ENCODE assay signal across 21 cellular contexts in the genomic region with DNA sequence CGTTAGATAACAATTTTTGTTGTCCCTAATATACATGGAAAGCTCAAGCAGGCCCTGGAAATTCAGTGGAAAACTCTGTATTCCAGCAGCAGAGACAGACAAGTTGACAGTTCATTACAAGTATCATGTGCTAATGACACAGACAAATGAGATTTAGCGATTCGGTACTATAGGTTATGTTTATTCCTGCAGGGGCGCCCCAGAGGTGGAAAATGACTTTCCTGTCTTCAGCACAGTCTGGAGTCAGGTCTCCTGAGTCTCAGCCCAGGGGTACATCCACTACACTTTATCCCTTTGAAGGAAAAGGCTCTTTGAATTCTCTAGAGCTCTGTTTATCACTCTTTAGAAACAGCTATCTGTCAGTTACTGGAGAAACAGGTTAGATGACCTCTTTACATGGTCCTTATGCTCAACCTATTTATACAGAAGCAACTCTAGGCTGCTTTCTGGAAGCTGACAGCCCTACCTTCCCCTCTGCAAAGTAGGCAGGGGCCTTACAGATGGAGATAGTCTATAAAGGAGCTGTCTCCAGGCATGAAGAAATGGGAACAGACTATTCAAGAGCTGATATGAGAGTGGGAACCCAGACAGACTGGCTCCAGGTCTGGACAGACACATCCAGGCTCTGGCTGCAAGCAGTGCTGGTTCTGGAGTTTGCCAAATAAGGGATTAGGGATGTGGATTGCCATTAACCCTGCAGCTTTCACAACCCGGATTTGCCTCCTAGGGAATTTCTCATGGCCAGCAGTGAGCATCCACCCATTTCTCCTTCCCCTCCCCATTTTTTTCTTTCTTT. TPM values are rescaled to one million over a fixed set of nuclear protein-coding genes. Genes with fewer than 3 reads are reported as not detected.
DNase-seq lines count a peak whose midpoint lies in the region; ATAC-seq, FAIRE-seq and TF ChIP-seq lines count a peak whose summit lies in the region.
"Had no signal": no experiment of that assay in that cellular context is flagged by ENCODE, and none has a peak within 500 bp of the region (broad histone marks: within the 10 kb centered on the region; RNA-seq: fewer than 3 reads in every experiment).

No MANE protein-coding gene starts in this region.

- TF ChIP-seq CTCF in HepG2 (CRISPR knock-in tag; IDR thresholded peaks at IDR 0.05), result no peak
- TF ChIP-seq CTCF in right lobe of liver (IDR thresholded peaks at IDR 0.05), result no peak
- TF ChIP-seq CTCF in VCaP (conservative IDR thresholded peaks at IDR 0.05), result peak; percentile 39
- peak; percentile 19 for TF ChIP-seq CTCF in foreskin keratinocyte (conservative IDR thresholded peaks at IDR 0.05)
- TF ChIP-seq CTCF in upper lobe of right lung (IDR thresholded peaks at IDR 0.05), result no peak

- H3K4me1 ChIP-seq in HepG2 (ENCODE audit: insufficient read depth, low read length) (peaks cover 49% of the 10 kb centered on the region), right lobe of liver (peaks cover 0 to 10% (median 4%) of the 10 kb centered on the region in 4 donors), foreskin keratinocyte (no peaks in the 10 kb centered on the region), upper lobe of right lung (no peaks in the 10 kb centered on the region)

- H3K36me3 ChIP-seq in HepG2 (replicated peaks in 1 of 2; ENCODE audit: control insufficient read depth in 1 of 2, insufficient read depth in 2 of 2, low read length in 2 of 2), result no peaks in the 10 kb centered on the region
- no peaks in the 10 kb centered on the region for H3K36me3 ChIP-seq in right lobe of liver
- no peaks in the 10 kb centered on the region for H3K36me3 ChIP-seq in upper lobe of right lung

- peaks cover 3 to 17% (median 9%) of the 10 kb centered on the region in 3 donors for H3K27me3 Mint-ChIP-seq in immature natural killer cell (ENCODE audit: low read depth in 3 of 3)

- DNase-seq in HepG2 (ENCODE audit: low spot score), result no peak
- DNase-seq in right lobe of liver, result no peak
- no peak for DNase-seq in foreskin keratinocyte
- no peak for DNase-seq in immature natural killer cell
- DNase-seq in upper lobe of right lung, result no peak
- DNase-seq in HTR-8/SVneo (ENCODE audit: insufficient read length, low spot score), result no peak
- DNase-seq: CD4-positive, alpha-beta T cell; COR-L47; DND-41; MM.1S; NCI-H1092; NCI-H1436; NCI-H187 treated with DMSO at 0.1 percent for 48 hours; NCI-H226; NCI-H510A treated with DMSO at 0.1 percent for 48 hours; OCI-M1; Right ventricle myocardium superior had no signal

- H3K9me3 ChIP-seq in HepG2 (ENCODE audit: low read length), result peaks cover 4% of the 10 kb centered on the region; the same call in 1 of the 2 replicates
- no peaks in the 10 kb centered on the region for H3K9me3 ChIP-seq in right lobe of liver
- H3K9me3 ChIP-seq in upper lobe of right lung, result no peaks in the 10 kb centered on the region

- H3K27ac ChIP-seq in HepG2 (ENCODE audit: extremely low read length, insufficient read depth, low read length) (no peak overlapping the region), right lobe of liver (no peak overlapping the region), VCaP (peak overlapping the region; percentile 62), foreskin keratinocyte (no peak overlapping the region), upper lobe of right lung (no peak overlapping the region)

- H2AFZ ChIP-seq in HepG2 (ENCODE audit: low read length), result no peak overlapping the region

- no peaks in the 10 kb centered on the region for H3K4me1 Mint-ChIP-seq in immature natural killer cell

- FAIRE-seq in HepG2 (lab: Jason Lieb, UNC) (no peak), HTR-8/SVneo (lab: Jason Lieb, UNC) (no peak)
- FAIRE-seq: GM12878, H1 had no signal

- H3K36me3 Mint-ChIP-seq in immature natural killer cell, result no peaks in the 10 kb centered on the region

- no peak overlapping the region for H3K4me2 ChIP-seq in HepG2 (ENCODE audit: low read depth, low read length)

- H3K27ac Mint-ChIP-seq in immature natural killer cell, result no peak overlapping the region
- H3K27ac Mint-ChIP-seq: CD4-positive, alpha-beta T cell had no signal

- TF ChIP-seq POLR2A in HepG2 (IDR thresholded peaks at IDR 0.05; ENCODE audit: insufficient read depth in 1 of 2, low read depth in 2 of 2, low read length in 2 of 2), result no peak
- TF ChIP-seq POLR2A in right lobe of liver (IDR thresholded peaks at IDR 0.05), result no peak

- no peak overlapping the region for H3K4me3 Mint-ChIP-seq in immature natural killer cell
- H3K4me3 Mint-ChIP-seq: CD4-positive, alpha-beta T cell had no signal

- ATAC-seq in HepG2, result no peak
- no peak for ATAC-seq in right lobe of liver
- no peak for ATAC-seq in foreskin keratinocyte
- no peak for ATAC-seq in activated CD4-positive, CD25-positive, alpha-beta regulatory T cell treated with anti-CD3 and anti-CD28 coated beads, Interleukin-2, amount 50 U/mL, for 24 hours
- no peak for ATAC-seq in upper lobe of right lung
- ATAC-seq: GM12878 had no signal

- BruUV-seq in HepG2 (replicated peaks; lab: Mats Ljungman, UMichigan), result no TSS peak

- WGBS in HepG2 (ENCODE audit: low lambda C conversion rate), result 5% methylated on average over 5 of the region's 5 CpGs
- WGBS in right lobe of liver (ENCODE audit: insufficient coverage, low coverage, low lambda C conversion rate, missing lambda C conversion rate), result 82% methylated on average over 3 of the region's 5 CpGs

- H3K27me3 ChIP-seq in HepG2 (ENCODE audit: control insufficient read depth in 1 of 2, insufficient read depth in 2 of 2, low read length in 2 of 2), result no peaks in the 10 kb centered on the region; a peak in 3 of 5 replicates
- no peaks in the 10 kb centered on the region for H3K27me3 ChIP-seq in right lobe of liver
- peaks cover 14% of the 10 kb centered on the region for H3K27me3 ChIP-seq in foreskin keratinocyte
- H3K27me3 ChIP-seq in upper lobe of right lung, result no peaks in the 10 kb centered on the region

- TF ChIP-seq EP300 in HepG2 (IDR thresholded peaks at IDR 0.05; ENCODE audit: low read depth in 2 of 2, low read length in 2 of 2), result no peak
- no peak for TF ChIP-seq EP300 in HepG2 (CRISPR knock-in tag; IDR thresholded peaks at IDR 0.05; ENCODE audit: borderline replicate concordance)

- no peak overlapping the region for H3K4me3 ChIP-seq in HepG2 (replicated peaks in 1 of 3; ENCODE audit: insufficient read depth in 1 of 3, low read depth in 2 of 3, low read length in 3 of 3)
- H3K4me3 ChIP-seq in right lobe of liver, result no peak overlapping the region
- H3K4me3 ChIP-seq in upper lobe of right lung, result no peak overlapping the region
- H3K4me3 ChIP-seq: GM12878 had no signal

- peaks cover 0 to 5% (median 0%) of the 10 kb centered on the region in 6 donors for H3K9me3 Mint-ChIP-seq in immature natural killer cell

- no peaks in the 10 kb centered on the region for H4K20me1 ChIP-seq in HepG2 (ENCODE audit: insufficient read depth, low read length)

- H3K9ac ChIP-seq in HepG2 (ENCODE audit: insufficient read depth, low read depth, low read length), result no peak overlapping the region

- CTCF ChIA-PET in HepG2 (lab: Yijun Ruan, JAX; ENCODE audit: low intra/inter-chr PET ratio, low total read pairs), result no interaction called here

- intact Hi-C loops in HepG2 (cut with micrococcal nuclease; ENCODE audit: unreplicated experiment) (no loop called here), right lobe of liver (cut with DNase I) (no loop called here), upper lobe of right lung (cut with DNase I) (no loop called here)

- POLR2A ChIA-PET in HepG2 (lab: Yijun Ruan, JAX), result no interaction called here

- in situ Hi-C loops in HepG2 (cut with HindIII; ENCODE audit: extremely low pct_ligation_motif_present, low pct_unique_long_range_greater_than_20kb), result no loop called here

- no peak for TF ChIP-seq RAD21 in HepG2 (CRISPR knock-in tag; IDR thresholded peaks at IDR 0.05)

- H3K79me2 ChIP-seq in HepG2 (ENCODE audit: insufficient read depth, low read length), result no peaks in the 10 kb centered on the region

TF ChIP-seq in HepG2, 621 proteins besides CTCF, POLR2A, EP300 and RAD21 (continues in another document):
- TF ChIP-seq, protein P1, sequence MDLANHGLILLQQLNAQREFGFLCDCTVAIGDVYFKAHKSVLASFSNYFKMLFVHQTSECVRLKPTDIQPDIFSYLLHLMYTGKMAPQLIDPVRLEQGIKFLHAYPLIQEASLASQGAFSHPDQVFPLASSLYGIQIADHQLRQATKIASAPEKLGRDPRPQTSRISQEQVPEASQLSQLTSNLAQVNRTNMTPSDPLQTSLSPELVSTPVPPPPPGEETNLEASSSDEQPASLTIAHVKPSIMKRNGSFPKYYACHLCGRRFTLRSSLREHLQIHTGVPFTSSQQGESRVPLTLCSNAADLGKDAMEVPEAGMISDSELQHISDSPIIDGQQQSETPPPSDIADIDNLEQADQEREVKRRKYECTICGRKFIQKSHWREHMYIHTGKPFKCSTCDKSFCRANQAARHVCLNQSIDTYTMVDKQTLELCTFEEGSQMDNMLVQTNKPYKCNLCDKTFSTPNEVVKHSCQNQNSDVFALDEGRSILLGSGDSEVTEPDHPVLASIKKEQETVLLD (CRISPR knock-in tag; IDR thresholded peaks at IDR 0.05; ENCODE audit: low read depth), result 0 out of 2 replicates have a peak, but pooled peaks have one; percentile 33

RNA-seq across cellular contexts. Expression of a gene that starts 7.2 kb away (rescaled TPM):
- total RNA-seq in HepG2 (2016; rRNA removed; fragmentation: Illumina TruSeq; extraction: Trizol) (6.0 and 9.3 TPM in 2 replicates), right lobe of liver (10 to 100 TPM; 11.5 to 43.4 (median 25.0) TPM), foreskin keratinocyte (57.3 and 71.2 TPM in 2 replicates), upper lobe of right lung (46.9 TPM)
- 1.5 and 1.9 TPM in 2 replicates for total RNA-seq in HepG2 (2016; cell fraction: cytosol; rRNA removed; fragmentation: Illumina TruSeq; extraction: Trizol; ENCODE audit: low read depth)
- 7.4 and 9.7 TPM in 2 replicates for total RNA-seq in HepG2 (2016; cell fraction: insoluble cytoplasmic fraction; rRNA removed; fragmentation: Illumina TruSeq; extraction: Trizol)
- total RNA-seq in HepG2 (2016; cell fraction: membrane; rRNA removed; fragmentation: Illumina TruSeq; extraction: Trizol), result 3.7 and 5.5 TPM in 2 replicates
- 9.1 TPM in 2 replicates for total RNA-seq in HepG2 (2016; cell fraction: nucleus; rRNA removed; fragmentation: Illumina TruSeq; extraction: Trizol)
- polyA plus RNA-seq in HepG2 (2011; rRNA removed) (10.2 and 10.9 TPM in 2 replicates), foreskin keratinocyte (38.0 and 58.5 TPM in 2 replicates), immature natural killer cell (10 to 100 TPM in 1 of 3 donors, 1 to 10 TPM in 2; 1.4 to 11.3 (median 3.5) TPM)
- 10.4 and 13.6 TPM in 2 replicates for polyA plus RNA-seq in HepG2 (2011; cell fraction: cytosol; rRNA removed)
- polyA plus RNA-seq in HepG2 (2011; cell fraction: nucleus; rRNA removed), result 5.6 and 5.9 TPM in 2 replicates
- polyA plus RNA-seq in HepG2 (2012), result 3.1 and 5.5 TPM in 2 replicates
- polyA plus RNA-seq in HepG2 (2016; cell fraction: cytosol; fragmentation: Illumina TruSeq; extraction: Trizol; ENCODE audit: low read depth), result 1.0 and 1.6 TPM in 2 replicates
- 5.0 and 5.6 TPM in 2 replicates for polyA plus RNA-seq in HepG2 (2016; cell fraction: insoluble cytoplasmic fraction; fragmentation: Illumina TruSeq; extraction: Trizol; ENCODE audit: low read depth)
- 2.8 and 2.9 TPM in 2 replicates for polyA plus RNA-seq in HepG2 (2016; cell fraction: membrane; fragmentation: Illumina TruSeq; extraction: Trizol; ENCODE audit: low read depth)
- polyA plus RNA-seq in HepG2 (2016; cell fraction: nucleus; fragmentation: Illumina TruSeq; extraction: Trizol; ENCODE audit: insufficient read depth, low read depth), result 10.8 and 11.0 TPM in 2 replicates
- polyA minus RNA-seq in HepG2 (2011; rRNA and poly(A)+ RNA removed; ENCODE audit: low replicate concordance), result 10.3 and 20.0 TPM in 2 replicates
- polyA minus RNA-seq in HepG2 (2011; cell fraction: cytosol; rRNA and poly(A)+ RNA removed), result 3.7 and 5.4 TPM in 2 replicates
- polyA minus RNA-seq in HepG2 (2011; cell fraction: nucleus; rRNA and poly(A)+ RNA removed), result 12.2 and 15.7 TPM in 2 replicates

Comparison
In these comparisons a context has a peak if more than half of its experiments do, and no peak if none do; other contexts are left out.
1. CTCF ChIP-seq: peak in VCaP (single experiment) and foreskin keratinocyte (single experiment); none in HepG2 (single experiment), right lobe of liver (0 of 4) and upper lobe of right lung (single experiment).